In the genomic region with DNA sequence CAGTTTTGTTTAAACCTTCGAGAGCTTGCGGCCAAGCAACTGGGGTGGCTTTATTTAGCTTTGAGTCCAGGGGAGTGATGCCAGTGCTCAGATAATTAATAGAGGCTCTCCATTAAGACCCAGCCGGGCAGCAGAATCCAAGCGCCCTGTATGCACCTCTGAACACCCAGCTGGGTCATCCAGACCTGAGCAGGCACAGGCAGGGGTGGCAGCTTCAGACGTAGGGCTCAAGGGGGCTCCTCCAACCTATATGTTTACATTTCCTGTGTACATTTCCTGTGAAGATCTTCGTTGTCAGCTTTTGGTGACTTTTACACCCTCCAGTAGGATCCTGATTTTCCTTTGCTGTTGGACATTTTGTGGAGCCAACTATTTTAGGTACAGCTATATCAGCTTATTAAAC, we compare ENCODE assay signal across 21 cellular contexts.
A peak's percentile ranks its signal among the peaks of the same experiment; 100 is the strongest.
DNase-seq lines count a peak whose midpoint lies in the region; ATAC-seq and TF ChIP-seq lines count a peak whose summit lies in the region.
"Had no signal": no experiment of that assay in that cellular context is flagged by ENCODE, and none has a peak within 500 bp of the region (broad histone marks: within the 10 kb centered on the region; RNA-seq: fewer than 3 reads in every experiment).

No MANE protein-coding gene starts in this region.

- no peak for TF ChIP-seq CTCF in transverse colon (IDR thresholded peaks at IDR 0.05)

- no peak overlapping the region for H3K4me3 ChIP-seq in ectodermal cell (ENCODE audit: insufficient read depth, low read depth, low read length)
- no peak overlapping the region for H3K4me3 ChIP-seq in muscle layer of duodenum (ENCODE audit: low read depth in 1 of 2, low read length in 2 of 2)
- H3K4me3 ChIP-seq in transverse colon, result no peak overlapping the region
- H3K4me3 ChIP-seq: colonic mucosa, heart left ventricle had no signal

- TF ChIP-seq EP300 in transverse colon (IDR thresholded peaks at IDR 0.05; ENCODE audit: low read depth), result no peak

- in situ Hi-C loops in transverse colon (cut with MboI; ENCODE audit: low pct_ligation_motif_present in 1 of 4, low pct_unique_long_range_greater_than_20kb in 1 of 4, low sequenced_read_pairs in 3 of 4), result no loop called here

- peak; percentile 55 to 76 for DNase-seq in NCI-H526 (lab: John Stamatoyannopoulos, UW)
- no peak for DNase-seq in NCI-H526 treated with DMSO at 0.1 percent for 48 hours (lab: John Stamatoyannopoulos, UW)
- no peak for DNase-seq in transverse colon
- no peak for DNase-seq in NCI-H1436 (lab: John Stamatoyannopoulos, UW)
- DNase-seq in NAMALWA (ENCODE audit: low spot score), result no peak
- DNase-seq: activated CD4-positive, CD25-positive, alpha-beta regulatory T cell treated with anti-CD3 and anti-CD28 coated beads, Interleukin-2, amount 50 U/mL, for 72 hours; activated gamma-delta T cell; colonic mucosa; EL; heart left ventricle; HFFc6; MV-4-11; NCI-H2171; Right ventricle myocardium superior; stimulated activated CD4-positive, alpha-beta T cell treated with anti-CD3 and anti-CD28 coated beads, Interleukin-2, amount 100 ng/mL, for 48 hours had no signal

- H3K4me1 ChIP-seq in ectodermal cell (ENCODE audit: control insufficient read depth, insufficient read depth, low read length), result peaks cover 22% of the 10 kb centered on the region
- H3K4me1 ChIP-seq in muscle layer of duodenum (ENCODE audit: control insufficient read depth in 1 of 2, insufficient read depth in 2 of 2, low read length in 2 of 2), result peaks cover 0 to 12% of the 10 kb centered on the region in 2 donors
- peaks cover 0 to 12% (median 2%) of the 10 kb centered on the region in 4 donors for H3K4me1 ChIP-seq in transverse colon
- H3K4me1 ChIP-seq: colonic mucosa had no signal

- no peak for TF ChIP-seq POLR2A in transverse colon (IDR thresholded peaks at IDR 0.05)

- WGBS in ectodermal cell, 2 experiments, result 43 to 44% methylated on average over 6 of the region's 6 CpGs
- 62 to 89% methylated on average over 5 to 6 of the region's 6 CpGs for WGBS in transverse colon (ENCODE audit: low coverage in 1 of 2), 2 donors

- intact Hi-C loops in transverse colon (cut with DNase I; ENCODE audit: low total_unique reads), result no loop called here

- H3K27me3 ChIP-seq in ectodermal cell (ENCODE audit: control insufficient read depth, insufficient read depth, low read length, poor library complexity, severe bottlenecking) (no peaks in the 10 kb centered on the region), muscle layer of duodenum (ENCODE audit: low read depth, low read length) (no peaks in the 10 kb centered on the region), transverse colon (no peaks in the 10 kb centered on the region)
- H3K27me3 ChIP-seq: colonic mucosa, heart left ventricle had no signal

- H3K36me3 ChIP-seq in ectodermal cell (ENCODE audit: control insufficient read depth, insufficient read depth, low read length) (no peaks in the 10 kb centered on the region), muscle layer of duodenum (ENCODE audit: control insufficient read depth in 1 of 2, insufficient read depth in 2 of 2, low read length in 2 of 2) (no peaks in the 10 kb centered on the region), transverse colon (no peaks in the 10 kb centered on the region)
- H3K36me3 ChIP-seq: colonic mucosa, heart left ventricle had no signal

- ATAC-seq in GM19397 (IDR thresholded peaks at IDR 0.05; ENCODE audit: unreplicated experiment), result no peak
- ATAC-seq: esophagus mucosa; heart left ventricle; natural killer cell treated with Interleukin-12 subunit alpha and Interleukin-12 subunit beta and Interleukin-15 and Interleukin-18, amount 100 ng/mL, for 72 hours had no signal

- H3K27ac ChIP-seq in ectodermal cell (ENCODE audit: insufficient read depth, low read depth, low read length, poor library complexity, severe bottlenecking) (peak overlapping the region; percentile 98), muscle layer of duodenum (ENCODE audit: low read length) (peak overlapping the region; percentile 19), transverse colon (peak overlapping the region; percentile 35 to 72 (median 48))
- H3K27ac ChIP-seq: 22Rv1, colonic mucosa had no signal

- H3K9me3 ChIP-seq in ectodermal cell (ENCODE audit: control insufficient read depth, low read length) (peaks cover 2% of the 10 kb centered on the region), muscle layer of duodenum (ENCODE audit: control insufficient read depth in 1 of 2, low read length in 2 of 2) (peaks cover 0 to 10% of the 10 kb centered on the region in 2 donors), transverse colon (peaks cover 0 to 3% of the 10 kb centered on the region in 2 donors)
- H3K9me3 ChIP-seq: colonic mucosa had no signal

Comparison
In these comparisons a context has a peak if more than half of its experiments do, and no peak if none do; other contexts are left out.
1. DNase-seq: peak in NCI-H526 (2 of 2); none in NCI-H526 treated with DMSO at 0.1 percent for 48 hours (single experiment), transverse colon (single experiment), NCI-H1436 (single experiment) and NAMALWA (single experiment).
2. H3K27ac ChIP-seq: peak in every context shown above with its lines; median percentile 98 in ectodermal cell; 48 in transverse colon; 19 in muscle layer of duodenum.